ENCODE assay signal across 14 cellular contexts in genomic region chr4:166045457-166045856, GRCh38.
A peak's percentile ranks its signal among the peaks of the same experiment; 100 is the strongest.
DNase-seq lines count a peak whose midpoint lies in the region; ATAC-seq and TF ChIP-seq lines count a peak whose summit lies in the region.
"Had no signal": no experiment of that assay in that cellular context is flagged by ENCODE, and none has a peak within 500 bp of the region (broad histone marks: within the 10 kb centered on the region; RNA-seq: fewer than 3 reads in every experiment).

No MANE protein-coding gene starts in this region.

- TF ChIP-seq POLR2A in testis (IDR thresholded peaks at IDR 0.05): no peak
- no peak for TF ChIP-seq POLR2A in transverse colon (IDR thresholded peaks at IDR 0.05)

- ATAC-seq in GM18870 (IDR thresholded peaks at IDR 0.05; ENCODE audit: unreplicated experiment): peak; percentile 81
- ATAC-seq in HG02852 (IDR thresholded peaks at IDR 0.05; ENCODE audit: unreplicated experiment): peak; percentile 89
- no peak for ATAC-seq in GM19395 (IDR thresholded peaks at IDR 0.05; ENCODE audit: unreplicated experiment)
- ATAC-seq: GM23338, pancreas had no signal

- 82 to 83% methylated on average over 9 of the region's 9 CpGs for WGBS in testis, 2 donors
- 70 to 73% methylated on average over 9 of the region's 9 CpGs for WGBS in transverse colon (ENCODE audit: low coverage in 1 of 2), 2 donors
- 33 to 35% methylated on average over 9 of the region's 9 CpGs for WGBS in GM23248 (ENCODE audit: low coverage in 1 of 2, low lambda C conversion rate in 2 of 2, missing lambda C conversion rate in 2 of 2), 2 experiments

- H3K9me3 Mint-ChIP-seq in CD4-positive, alpha-beta memory T cell: peaks cover 0 to 4% (median 0%) of the 10 kb centered on the region in 8 donors
- H3K9me3 Mint-ChIP-seq: GM23338 had no signal

- POLR2A ChIA-PET in CD4-positive, alpha-beta memory T cell (lab: Charles Lee; ENCODE audit: partially characterized antibody): no interaction called here

- no peaks in the 10 kb centered on the region for H3K27me3 Mint-ChIP-seq in CD4-positive, alpha-beta memory T cell

- TF ChIP-seq CTCF in SU-DHL-6 (IDR thresholded peaks at IDR 0.05; ENCODE audit: insufficient read depth, low read length, poor library complexity, severe bottlenecking): no peak
- TF ChIP-seq CTCF in testis (IDR thresholded peaks at IDR 0.05): no peak
- no peak for TF ChIP-seq CTCF in transverse colon (IDR thresholded peaks at IDR 0.05)

- no peak overlapping the region for H3K4me3 Mint-ChIP-seq in CD4-positive, alpha-beta memory T cell
- H3K4me3 Mint-ChIP-seq: GM23338 had no signal

- H3K9ac ChIP-seq in SU-DHL-6 (ENCODE audit: low read length): no peak overlapping the region
- no peak overlapping the region for H3K9ac ChIP-seq in GM23248

- H3K27ac ChIP-seq in CD4-positive, alpha-beta memory T cell (ENCODE audit: low read depth, low read length): no peak overlapping the region
- H3K27ac ChIP-seq in SU-DHL-6 (ENCODE audit: low read depth, low read length) (no peak overlapping the region; the same call in 1 of the 2 replicates), testis (no peak overlapping the region), transverse colon (no peak overlapping the region), GM23248 (no peak overlapping the region)
- H3K27ac ChIP-seq: ascending aorta, pancreas had no signal

- intact Hi-C loops in CD4-positive, alpha-beta memory T cell (cut with micrococcal nuclease): no loop called here
- intact Hi-C loops in testis (cut with DNase I; ENCODE audit: low total_unique reads) (no loop called here), transverse colon (cut with DNase I; ENCODE audit: low total_unique reads) (no loop called here)

- H3K79me2 ChIP-seq in SU-DHL-6 (ENCODE audit: insufficient read depth, low read length) (no peaks in the 10 kb centered on the region), GM23248 (ENCODE audit: insufficient read depth) (no peaks in the 10 kb centered on the region)

- H3K4me3 ChIP-seq in CD4-positive, alpha-beta memory T cell (ENCODE audit: low read length in 2 of 2): no peak overlapping the region
- H3K4me3 ChIP-seq in SU-DHL-6 (ENCODE audit: insufficient read depth, low read length, poor library complexity, severe bottlenecking) (no peak overlapping the region), testis (no peak overlapping the region), transverse colon (no peak overlapping the region), GM23248 (no peak overlapping the region)
- H3K4me3 ChIP-seq: ascending aorta, GM23338, pancreas had no signal

- CTCF ChIA-PET in CD4-positive, alpha-beta memory T cell (lab: Charles Lee; ENCODE audit: partially characterized antibody): no interaction called here

- H3K27ac Mint-ChIP-seq in CD4-positive, alpha-beta memory T cell: no peak overlapping the region
- H3K27ac Mint-ChIP-seq: GM23338 had no signal

- H3F3A ChIP-seq in SU-DHL-6 (ENCODE audit: insufficient read depth): no peaks in the 10 kb centered on the region
- H3F3A ChIP-seq in GM23248 (ENCODE audit: insufficient read depth): no peaks in the 10 kb centered on the region

- TF ChIP-seq EP300 in transverse colon (IDR thresholded peaks at IDR 0.05; ENCODE audit: low read depth): no peak

- DNase-seq in CD4-positive, alpha-beta memory T cell: peak in 4 of 5 donors; percentile 7 to 33 (median 20)
- DNase-seq in testis (no peak), transverse colon (no peak), GM23248 (no peak)
- DNase-seq: activated T-cell treated with anti-CD3 and anti-CD28 coated beads for 4 hours, NCI-H1930, NCI-H774, pancreas had no signal

- no peaks in the 10 kb centered on the region for H3K9me2 ChIP-seq in SU-DHL-6 (replicated peaks; ENCODE audit: insufficient read depth, low read length)
- H3K9me2 ChIP-seq in GM23248 (ENCODE audit: insufficient read depth): no peaks in the 10 kb centered on the region

- H3K4me1 ChIP-seq in CD4-positive, alpha-beta memory T cell (ENCODE audit: insufficient read depth, low read length): no peaks in the 10 kb centered on the region
- H3K4me1 ChIP-seq in testis: no peaks in the 10 kb centered on the region
- peaks cover 0 to 5% (median 4%) of the 10 kb centered on the region in 4 donors for H3K4me1 ChIP-seq in transverse colon
- H3K4me1 ChIP-seq in GM23248 (ENCODE audit: insufficient read depth): no peaks in the 10 kb centered on the region
- H3K4me1 ChIP-seq: ascending aorta, pancreas had no signal

- H3K4me1 Mint-ChIP-seq in CD4-positive, alpha-beta memory T cell: no peaks in the 10 kb centered on the region
- H3K4me1 Mint-ChIP-seq: GM23338 had no signal

- peak overlapping the region; percentile 27 for H2AFZ ChIP-seq in SU-DHL-6 (ENCODE audit: low read depth, low read length, severe bottlenecking)
- no peak overlapping the region for H2AFZ ChIP-seq in GM23248
- H2AFZ ChIP-seq: GM23338 had no signal

- peak overlapping the region; percentile 51 for H3K4me2 ChIP-seq in SU-DHL-6 (ENCODE audit: low read depth, low read length, poor library complexity, severe bottlenecking)
- H3K4me2 ChIP-seq in GM23248 (ENCODE audit: unreplicated experiment): no peak overlapping the region
- H3K4me2 ChIP-seq: GM23338 had no signal

- H3K9me3 ChIP-seq in CD4-positive, alpha-beta memory T cell (ENCODE audit: control insufficient read depth in 1 of 2, low read length in 2 of 2): no peaks in the 10 kb centered on the region
- H3K9me3 ChIP-seq in SU-DHL-6 (ENCODE audit: insufficient read depth, low read length) (no peaks in the 10 kb centered on the region), testis (no peaks in the 10 kb centered on the region), transverse colon (no peaks in the 10 kb centered on the region), GM23248 (ENCODE audit: low read depth) (no peaks in the 10 kb centered on the region)
- H3K9me3 ChIP-seq: ascending aorta, pancreas had no signal

- no peaks in the 10 kb centered on the region for H3K36me3 ChIP-seq in CD4-positive, alpha-beta memory T cell (ENCODE audit: insufficient read depth, low read length)
- H3K36me3 ChIP-seq in SU-DHL-6 (ENCODE audit: low read length) (no peaks in the 10 kb centered on the region), testis (ENCODE audit: low read depth, missing control alignments) (no peaks in the 10 kb centered on the region), transverse colon (no peaks in the 10 kb centered on the region), GM23248 (ENCODE audit: low read depth) (no peaks in the 10 kb centered on the region)
- H3K36me3 ChIP-seq: ascending aorta, pancreas had no signal

- no peaks in the 10 kb centered on the region for H3K36me3 Mint-ChIP-seq in CD4-positive, alpha-beta memory T cell

- H4K20me1 ChIP-seq in SU-DHL-6 (ENCODE audit: low read depth, low read length): no peaks in the 10 kb centered on the region
- H4K20me1 ChIP-seq in GM23248 (ENCODE audit: insufficient read depth): no peaks in the 10 kb centered on the region

- in situ Hi-C loops in transverse colon (cut with MboI; ENCODE audit: low pct_ligation_motif_present in 1 of 4, low pct_unique_long_range_greater_than_20kb in 1 of 4, low sequenced_read_pairs in 3 of 4) (no loop called here), GM23248 (cut with MboI) (no loop called here)

- H3K27me3 ChIP-seq in CD4-positive, alpha-beta memory T cell (ENCODE audit: insufficient read depth, low read length): no peaks in the 10 kb centered on the region
- H3K27me3 ChIP-seq in SU-DHL-6 (ENCODE audit: low read length) (no peaks in the 10 kb centered on the region), testis (no peaks in the 10 kb centered on the region), transverse colon (no peaks in the 10 kb centered on the region), GM23248 (replicated peaks; ENCODE audit: insufficient read depth) (no peaks in the 10 kb centered on the region)
- H3K27me3 ChIP-seq: ascending aorta, pancreas had no signal

Comparison
In these comparisons a context has a peak if more than half of its experiments do, and no peak if none do; other contexts are left out.
1. DNase-seq: peak in CD4-positive, alpha-beta memory T cell (4 of 5); none in testis (single experiment), transverse colon (single experiment) and GM23248 (single experiment).